9 cellular contexts compared by ENCODE assay signal in the genomic region with DNA sequence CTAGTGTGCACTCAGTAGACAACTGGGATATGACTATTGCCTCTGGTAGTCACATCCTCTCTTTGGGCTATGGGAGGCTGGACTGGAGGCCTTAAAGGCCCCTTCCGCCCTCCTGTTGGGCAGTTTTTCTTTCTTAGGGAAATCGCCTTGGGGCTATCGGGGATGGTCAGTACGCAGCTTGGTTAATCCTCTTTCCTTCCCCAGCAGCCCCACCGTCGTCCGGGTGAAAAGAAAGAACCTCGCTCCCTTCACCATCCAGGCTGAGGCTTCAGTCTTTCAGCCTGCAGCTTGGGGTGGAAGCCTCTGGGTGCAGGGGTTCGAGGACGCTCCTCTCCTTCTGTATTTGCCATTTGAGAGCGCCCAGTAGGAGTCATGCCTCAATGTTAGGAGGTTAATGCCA. TPM values are rescaled to one million over a fixed set of nuclear protein-coding genes. Genes with fewer than 3 reads are reported as not detected.
DNase-seq lines count a peak whose midpoint lies in the region; ATAC-seq and TF ChIP-seq lines count a peak whose summit lies in the region.
"Had no signal": no experiment of that assay in that cellular context is flagged by ENCODE, and none has a peak within 500 bp of the region (broad histone marks: within the 10 kb centered on the region; RNA-seq: fewer than 3 reads in every experiment).

No MANE protein-coding gene starts in this region.

- H3K27me3 Mint-ChIP-seq in activated naive CD4-positive, alpha-beta T cell treated with anti-CD3 and anti-CD28 coated beads, Interleukin-2, amount 10 ng/mL, durations not matched to agents 7 days and 5 days = peaks cover 4% of the 10 kb centered on the region

- H3K27ac ChIP-seq in lower lobe of right lung (peak overlapping the region; percentile 86), thyroid gland (peak overlapping the region in 2 of 3 donors; percentile 89 to 93)

- no peaks in the 10 kb centered on the region for H3K27me3 ChIP-seq in lower lobe of right lung (ENCODE audit: low read depth)
- no peaks in the 10 kb centered on the region for H3K27me3 ChIP-seq in thyroid gland

- no peak for TF ChIP-seq CTCF in astrocyte of the spinal cord (IDR thresholded peaks at IDR 0.05; ENCODE audit: low read depth, low read length)
- TF ChIP-seq CTCF in lower lobe of right lung (IDR thresholded peaks at IDR 0.05) = no peak
- TF ChIP-seq CTCF in thyroid gland (IDR thresholded peaks at IDR 0.05) = no peak

- no peak for DNase-seq in activated naive CD4-positive, alpha-beta T cell treated with anti-CD3 and anti-CD28 coated beads, Interleukin-2, amount 10 ng/mL, durations not matched to agents 7 days and 5 days
- no peak for DNase-seq in activated naive CD4-positive, alpha-beta T cell treated with Interleukin-2 at 50 U/mL for 16 hours
- DNase-seq in astrocyte of the spinal cord (ENCODE audit: low read depth, low spot score) (no peak), lower lobe of right lung (no peak), thyroid gland (no peak), RKO (ENCODE audit: low spot score) (no peak), NCI-H446 (lab: John Stamatoyannopoulos, UW) (no peak)
- DNase-seq: NCI-H2081 had no signal

- H3K4me3 ChIP-seq in astrocyte of the spinal cord (ENCODE audit: low read depth, low read length) (peak overlapping the region; percentile 79), lower lobe of right lung (peak overlapping the region; percentile 94), thyroid gland (replicated peaks in 1 of 3) (peak overlapping the region in 1 of 3 donors; percentile 97)

- intact Hi-C loops in lower lobe of right lung (cut with DNase I) (no loop called here), thyroid gland (cut with DNase I) (loop anchor here (5.0 to 10.0 kb wide), 2 partner anchors 77 to 95 kb away; no protein-coding TSS in a partner anchor)

- CTCF ChIA-PET in activated naive CD4-positive, alpha-beta T cell treated with anti-CD3 and anti-CD28 coated beads, Interleukin-2, amount 10 ng/mL, durations not matched to agents 7 days and 5 days (lab: Charles Lee) = interaction anchor here (5.5 kb wide), 1 partner anchor 81 kb away, joined by 56 read pairs; no protein-coding TSS in a partner anchor

- H3K27ac Mint-ChIP-seq in activated naive CD4-positive, alpha-beta T cell treated with anti-CD3 and anti-CD28 coated beads, Interleukin-2, amount 10 ng/mL, durations not matched to agents 7 days and 5 days = peak overlapping the region; percentile 87

- 82 to 84% methylated on average over 11 of the region's 11 CpGs for WGBS in thyroid gland, 2 donors

- H3K9me3 ChIP-seq in lower lobe of right lung (no peaks in the 10 kb centered on the region), thyroid gland (no peaks in the 10 kb centered on the region)

- no peak for TF ChIP-seq POLR2A in thyroid gland (IDR thresholded peaks at IDR 0.05)

- H3K36me3 ChIP-seq in lower lobe of right lung (no peaks in the 10 kb centered on the region), thyroid gland (no peaks in the 10 kb centered on the region)

- H3K4me3 Mint-ChIP-seq in activated naive CD4-positive, alpha-beta T cell treated with anti-CD3 and anti-CD28 coated beads, Interleukin-2, amount 10 ng/mL, durations not matched to agents 7 days and 5 days = peak overlapping the region; percentile 83

- in situ Hi-C loops in astrocyte of the spinal cord (cut with HindIII; ENCODE audit: low sequenced_read_pairs) = no loop called here

- ATAC-seq in lower lobe of right lung = no peak
- ATAC-seq in GM21825 (IDR thresholded peaks at IDR 0.05; ENCODE audit: unreplicated experiment) = no peak

- no peaks in the 10 kb centered on the region for H3K9me3 Mint-ChIP-seq in activated naive CD4-positive, alpha-beta T cell treated with anti-CD3 and anti-CD28 coated beads, Interleukin-2, amount 10 ng/mL, durations not matched to agents 7 days and 5 days

- H3K4me1 Mint-ChIP-seq in activated naive CD4-positive, alpha-beta T cell treated with anti-CD3 and anti-CD28 coated beads, Interleukin-2, amount 10 ng/mL, durations not matched to agents 7 days and 5 days = peaks cover 28% of the 10 kb centered on the region

- H3K4me1 ChIP-seq in lower lobe of right lung (peaks cover 26% of the 10 kb centered on the region), thyroid gland (peaks cover 18 to 20% of the 10 kb centered on the region in 2 donors)

- peaks cover 25% of the 10 kb centered on the region for H3K36me3 Mint-ChIP-seq in activated naive CD4-positive, alpha-beta T cell treated with anti-CD3 and anti-CD28 coated beads, Interleukin-2, amount 10 ng/mL, durations not matched to agents 7 days and 5 days

RNA-seq across cellular contexts. Expression of a gene that starts 0.7 kb away (rescaled TPM):
- total RNA-seq in lower lobe of right lung (72.7 TPM), thyroid gland (100 to 1,000 TPM in 2 of 4 donors, 10 to 100 TPM in 2; 74.8 to 189 (median 113) TPM)
